In the genomic region with DNA sequence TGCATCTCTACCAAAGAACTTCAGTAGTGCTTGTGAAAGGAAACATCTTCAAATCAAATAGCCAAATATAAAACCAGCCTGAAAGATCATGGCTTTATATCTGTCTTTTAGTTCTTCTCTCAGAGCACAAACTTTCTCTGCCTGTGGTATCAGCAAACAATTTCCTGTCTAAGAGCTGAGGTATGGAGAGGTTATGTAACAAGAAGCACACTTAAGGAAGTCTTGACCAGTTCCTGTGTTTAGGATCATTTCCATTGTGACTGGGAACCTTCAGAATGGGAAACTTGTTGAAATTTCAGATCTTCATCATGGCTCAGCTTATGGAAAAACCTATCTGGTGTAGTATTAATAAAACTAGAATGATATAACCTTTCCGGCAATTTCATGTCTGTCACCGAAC, we compare ENCODE assay signal across 15 cellular contexts.
"Had no signal": no experiment of that assay in that cellular context is flagged by ENCODE, and none has a peak within 500 bp of the region (broad histone marks: within the 10 kb centered on the region; RNA-seq: fewer than 3 reads in every experiment).

No MANE protein-coding gene starts in this region.

- H3K9me3 ChIP-seq: adrenal gland, neutrophil had no signal

- H3K36me3 ChIP-seq: adrenal gland, neutrophil had no signal

- H3K4me3 ChIP-seq: adrenal gland, hepatocyte had no signal

- H3K27ac ChIP-seq: adrenal gland, epithelial cell of prostate, hepatocyte, neutrophil, parathyroid adenoma had no signal

- H3K27me3 ChIP-seq: adrenal gland, hepatocyte, neutrophil had no signal

- DNase-seq: activated CD4-positive, alpha-beta T cell treated with anti-CD3 and anti-CD28 coated beads for 48 hours; activated CD8-positive, alpha-beta T cell treated with anti-CD3 and anti-CD28 coated beads for 36 hours; activated effector memory CD4-positive, alpha-beta T cell treated with anti-CD3 and anti-CD28 coated beads, Interleukin-2, amount 50 U/mL, for 16 hours; activated T-cell treated with anti-CD3 and anti-CD28 coated beads, Interleukin-2, amount 50 U/mL, for 48 hours; adrenal gland; caudate nucleus; cortex of kidney; effector memory CD4-positive, alpha-beta T cell; left ventricle myocardium superior; mesendoderm; natural killer cell had no signal
